ENCODE assay signal across 17 cellular contexts in the genomic region with DNA sequence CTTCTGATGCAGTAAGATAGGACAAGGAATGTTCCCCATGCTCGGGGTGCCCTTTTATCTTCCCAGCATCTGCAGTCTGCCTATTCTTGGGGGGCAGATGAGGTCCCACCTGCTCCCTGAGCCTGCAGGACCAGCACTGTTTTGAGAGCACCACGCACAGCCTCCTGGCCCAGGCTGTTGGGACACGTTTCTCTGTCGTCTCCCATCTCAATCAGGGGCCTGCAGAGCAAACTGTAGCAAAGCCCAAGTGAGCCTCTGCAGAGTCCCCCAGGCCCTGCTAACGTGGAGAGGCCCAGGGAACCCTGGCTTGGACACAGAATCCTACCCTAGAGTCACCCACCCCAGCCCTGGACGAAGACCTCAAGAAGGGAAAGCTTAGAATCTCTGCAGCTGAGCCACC. TPM values are rescaled to one million over a fixed set of nuclear protein-coding genes. Genes with fewer than 3 reads are reported as not detected.
DNase-seq lines count a peak whose midpoint lies in the region; ATAC-seq and TF ChIP-seq lines count a peak whose summit lies in the region.
"Had no signal": no experiment of that assay in that cellular context is flagged by ENCODE, and none has a peak within 500 bp of the region (broad histone marks: within the 10 kb centered on the region; RNA-seq: fewer than 3 reads in every experiment).

No MANE protein-coding gene starts in this region.

- no peaks in the 10 kb centered on the region for H3K36me3 Mint-ChIP-seq in central memory CD8-positive, alpha-beta T cell (ENCODE audit: insufficient read depth)

- TF ChIP-seq CTCF in C4-2B (conservative IDR thresholded peaks at IDR 0.05) (no peak), testis (IDR thresholded peaks at IDR 0.05) (no peak), lower leg skin (IDR thresholded peaks at IDR 0.05) (no peak)

- H3K27me3 ChIP-seq in testis, result no peaks in the 10 kb centered on the region

- H3K4me1 Mint-ChIP-seq in central memory CD8-positive, alpha-beta T cell, result no peaks in the 10 kb centered on the region

- no peaks in the 10 kb centered on the region for H3K9me3 Mint-ChIP-seq in central memory CD8-positive, alpha-beta T cell
- H3K9me3 Mint-ChIP-seq: CD4-positive, alpha-beta memory T cell had no signal

- H3K27ac ChIP-seq in C4-2B (peak overlapping the region; percentile 88), testis (peak overlapping the region; percentile 19 to 78)

- no peak overlapping the region for H3K4me3 ChIP-seq in testis
- H3K4me3 ChIP-seq in lower leg skin (ENCODE audit: low read depth, poor library complexity, severe bottlenecking), result no peak overlapping the region
- H3K4me3 ChIP-seq: HAP-1 had no signal

- H3K4me3 Mint-ChIP-seq in central memory CD8-positive, alpha-beta T cell, result no peak overlapping the region
- H3K4me3 Mint-ChIP-seq: B cell; CD4-positive, alpha-beta memory T cell had no signal

- intact Hi-C loops in testis (cut with DNase I; ENCODE audit: low total_unique reads) (no loop called here), lower leg skin (cut with DNase I; ENCODE audit: low total_unique reads) (loop anchor here (10.0 kb wide), 1 partner anchor 806 kb away; no protein-coding TSS in a partner anchor)

- H3K36me3 ChIP-seq in testis (ENCODE audit: low read depth, missing control alignments), result no peaks in the 10 kb centered on the region
- H3K36me3 ChIP-seq: HAP-1 had no signal

- no peak for DNase-seq in central memory CD8-positive, alpha-beta T cell (ENCODE audit: low spot score in 2 of 2)
- DNase-seq in mesenteric fat pad (ENCODE audit: low spot score) (peak; percentile 55), testis (no peak), lower leg skin (ENCODE audit: low spot score in 2 of 2) (no peak), glomerular visceral epithelial cell (ENCODE audit: extremely low spot score) (no peak), NCI-H2171 treated with DMSO at 0.1 percent for 48 hours (lab: John Stamatoyannopoulos, UW) (no peak)
- DNase-seq: C1 segment of cervical spinal cord; CD4-positive, alpha-beta memory T cell; COR-L47; DMS153; DMS79 treated with DMSO at 0.1 percent for 48 hours; GDM1; GOT3 had no signal

- ATAC-seq in central memory CD8-positive, alpha-beta T cell (replicated peaks; ENCODE audit: extremely low read depth, poor library complexity, severe bottlenecking), result no peak
- no peak for ATAC-seq in HG03175 (IDR thresholded peaks at IDR 0.05; ENCODE audit: unreplicated experiment)

- 69 to 71% methylated on average over 6 of the region's 6 CpGs for WGBS in testis, 2 donors
- WGBS in lower leg skin, 2 donors, result 79 to 92% methylated on average over 6 of the region's 6 CpGs

- no peak for TF ChIP-seq POLR2A in testis (IDR thresholded peaks at IDR 0.05)
- no peak for TF ChIP-seq POLR2A in lower leg skin (IDR thresholded peaks at IDR 0.05)

- peaks cover 41% of the 10 kb centered on the region for H3K4me1 ChIP-seq in testis
- H3K4me1 ChIP-seq: HAP-1 had no signal

- peak overlapping the region; percentile 39 for H3K27ac Mint-ChIP-seq in central memory CD8-positive, alpha-beta T cell (ENCODE audit: low read depth)
- H3K27ac Mint-ChIP-seq: B cell had no signal

- peaks cover 7% of the 10 kb centered on the region for H3K27me3 Mint-ChIP-seq in central memory CD8-positive, alpha-beta T cell
- H3K27me3 Mint-ChIP-seq: CD4-positive, alpha-beta memory T cell had no signal

- no peaks in the 10 kb centered on the region for H3K9me3 ChIP-seq in testis
- H3K9me3 ChIP-seq: HAP-1 had no signal

RNA-seq across cellular contexts. Expression of a gene that starts 15.7 kb away (rescaled TPM):
- total RNA-seq in mesenteric fat pad, result 23.5 TPM
- total RNA-seq in testis, result 10 to 100 TPM in 1 of 2 donors, 1 to 10 TPM in 1; 9.4 to 14.1 TPM
- polyA plus RNA-seq in testis (ENCODE audit: insufficient read depth, low read depth, low replicate concordance), result 12.3 TPM
- total RNA-seq in lower leg skin, result 10 to 100 TPM in 3 of 4 donors, 1 to 10 TPM in 1; 9.9 to 28.5 (median 18.4) TPM

RNA-seq across cellular contexts. Expression of a gene that starts 34.0 kb away (rescaled TPM):
- total RNA-seq in mesenteric fat pad (55.8 TPM), testis (100 to 1,000 TPM; 157 to 161 TPM), lower leg skin (10 to 100 TPM; 27.0 to 50.5 (median 35.4) TPM)
- 57.5 TPM for polyA plus RNA-seq in testis (ENCODE audit: insufficient read depth, low read depth, low replicate concordance)
